1 cellular context compared by ENCODE assay signal in the genomic region with DNA sequence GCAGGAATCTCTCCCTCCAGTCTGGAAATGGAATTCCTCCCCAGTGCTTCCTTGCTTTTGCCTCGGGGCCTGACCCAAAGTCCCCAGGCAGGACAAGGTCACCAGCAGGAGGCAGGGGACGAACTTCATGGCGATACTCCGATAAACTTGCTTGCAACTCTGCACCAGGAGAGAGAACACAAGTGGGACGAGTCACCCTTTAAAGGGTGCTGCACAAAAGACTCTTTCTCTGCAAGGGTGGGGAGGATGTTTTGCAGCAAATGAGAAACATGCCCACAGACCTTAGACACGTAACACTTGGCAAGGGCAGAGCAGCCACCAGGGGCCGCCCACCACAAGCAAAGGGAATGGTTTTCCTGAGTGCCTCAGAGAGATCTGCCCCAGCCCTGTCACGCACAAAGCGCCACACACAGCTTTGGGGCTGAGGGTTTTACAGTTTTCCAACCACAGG.
A peak's percentile ranks its signal among the peaks of the same experiment; 100 is the strongest.
TF ChIP-seq lines count a peak whose summit lies in the region.

A gene with protein sequence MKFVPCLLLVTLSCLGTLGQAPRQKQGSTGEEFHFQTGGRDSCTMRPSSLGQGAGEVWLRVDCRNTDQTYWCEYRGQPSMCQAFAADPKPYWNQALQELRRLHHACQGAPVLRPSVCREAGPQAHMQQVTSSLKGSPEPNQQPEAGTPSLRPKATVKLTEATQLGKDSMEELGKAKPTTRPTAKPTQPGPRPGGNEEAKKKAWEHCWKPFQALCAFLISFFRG (minus strand): TSS at position 175 of the 451 bp plus-strand sequence. CDS start 46 bp downstream, at position 129.

TF ChIP-seq in HepG2, 621 proteins besides CTCF, POLR2A, EP300 and RAD21 (continued from another document and continues in another):
- TF ChIP-seq, protein P1, sequence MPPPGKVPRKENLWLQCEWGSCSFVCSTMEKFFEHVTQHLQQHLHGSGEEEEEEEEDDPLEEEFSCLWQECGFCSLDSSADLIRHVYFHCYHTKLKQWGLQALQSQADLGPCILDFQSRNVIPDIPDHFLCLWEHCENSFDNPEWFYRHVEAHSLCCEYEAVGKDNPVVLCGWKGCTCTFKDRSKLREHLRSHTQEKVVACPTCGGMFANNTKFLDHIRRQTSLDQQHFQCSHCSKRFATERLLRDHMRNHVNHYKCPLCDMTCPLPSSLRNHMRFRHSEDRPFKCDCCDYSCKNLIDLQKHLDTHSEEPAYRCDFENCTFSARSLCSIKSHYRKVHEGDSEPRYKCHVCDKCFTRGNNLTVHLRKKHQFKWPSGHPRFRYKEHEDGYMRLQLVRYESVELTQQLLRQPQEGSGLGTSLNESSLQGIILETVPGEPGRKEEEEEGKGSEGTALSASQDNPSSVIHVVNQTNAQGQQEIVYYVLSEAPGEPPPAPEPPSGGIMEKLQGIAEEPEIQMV (CRISPR knock-in tag; IDR thresholded peaks at IDR 0.05; ENCODE audit: low read depth), result no peak
- no peak for TF ChIP-seq RNF2 (conservative IDR thresholded peaks at IDR 0.05; ENCODE audit: low read depth)
- no peak for TF ChIP-seq CENPX (CRISPR knock-in tag; IDR thresholded peaks at IDR 0.05)
- no peak for TF ChIP-seq TBX2 (CRISPR knock-in tag; IDR thresholded peaks at IDR 0.05; ENCODE audit: borderline replicate concordance)
- TF ChIP-seq RFX5 (IDR thresholded peaks at IDR 0.05; ENCODE audit: low read depth, low read length), result no peak
- no peak for TF ChIP-seq PAF1 (CRISPR knock-in tag; IDR thresholded peaks at IDR 0.05)
- no peak for TF ChIP-seq CCAR2 (optimal IDR thresholded peaks at IDR 0.05; ENCODE audit: low read depth, low read length)
- TF ChIP-seq HOXA3 (CRISPR knock-in tag; IDR thresholded peaks at IDR 0.05), result 0 out of 2 replicates have a peak, but pooled peaks have one; percentile 7
- no peak for TF ChIP-seq ZNF333 (CRISPR knock-in tag; IDR thresholded peaks at IDR 0.05; ENCODE audit: borderline replicate concordance)
- TF ChIP-seq, protein P2, sequence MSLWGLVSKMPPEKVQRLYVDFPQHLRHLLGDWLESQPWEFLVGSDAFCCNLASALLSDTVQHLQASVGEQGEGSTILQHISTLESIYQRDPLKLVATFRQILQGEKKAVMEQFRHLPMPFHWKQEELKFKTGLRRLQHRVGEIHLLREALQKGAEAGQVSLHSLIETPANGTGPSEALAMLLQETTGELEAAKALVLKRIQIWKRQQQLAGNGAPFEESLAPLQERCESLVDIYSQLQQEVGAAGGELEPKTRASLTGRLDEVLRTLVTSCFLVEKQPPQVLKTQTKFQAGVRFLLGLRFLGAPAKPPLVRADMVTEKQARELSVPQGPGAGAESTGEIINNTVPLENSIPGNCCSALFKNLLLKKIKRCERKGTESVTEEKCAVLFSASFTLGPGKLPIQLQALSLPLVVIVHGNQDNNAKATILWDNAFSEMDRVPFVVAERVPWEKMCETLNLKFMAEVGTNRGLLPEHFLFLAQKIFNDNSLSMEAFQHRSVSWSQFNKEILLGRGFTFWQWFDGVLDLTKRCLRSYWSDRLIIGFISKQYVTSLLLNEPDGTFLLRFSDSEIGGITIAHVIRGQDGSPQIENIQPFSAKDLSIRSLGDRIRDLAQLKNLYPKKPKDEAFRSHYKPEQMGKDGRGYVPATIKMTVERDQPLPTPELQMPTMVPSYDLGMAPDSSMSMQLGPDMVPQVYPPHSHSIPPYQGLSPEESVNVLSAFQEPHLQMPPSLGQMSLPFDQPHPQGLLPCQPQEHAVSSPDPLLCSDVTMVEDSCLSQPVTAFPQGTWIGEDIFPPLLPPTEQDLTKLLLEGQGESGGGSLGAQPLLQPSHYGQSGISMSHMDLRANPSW (CRISPR knock-in tag; IDR thresholded peaks at IDR 0.05; ENCODE audit: borderline replicate concordance), result no peak
- no peak for TF ChIP-seq EED (CRISPR knock-in tag; IDR thresholded peaks at IDR 0.05)
- TF ChIP-seq NFE2L1 (CRISPR knock-in tag; IDR thresholded peaks at IDR 0.05; ENCODE audit: borderline replicate concordance), result no peak
- no peak for TF ChIP-seq MLLT10 (CRISPR knock-in tag; IDR thresholded peaks at IDR 0.05)
- no peak for TF ChIP-seq GFI1 (CRISPR knock-in tag; IDR thresholded peaks at IDR 0.05; ENCODE audit: borderline replicate concordance)
- peak; percentile 33; the same call in 1 of the 2 replicates for TF ChIP-seq SMC3 (IDR thresholded peaks at IDR 0.05; ENCODE audit: low read length)
- no peak for TF ChIP-seq HNRNPL (IDR thresholded peaks at IDR 0.05; ENCODE audit: low read depth, low read length)
- no peak for TF ChIP-seq ZNF615 (CRISPR knock-in tag; IDR thresholded peaks at IDR 0.05; ENCODE audit: borderline replicate concordance)
- TF ChIP-seq, protein P3, sequence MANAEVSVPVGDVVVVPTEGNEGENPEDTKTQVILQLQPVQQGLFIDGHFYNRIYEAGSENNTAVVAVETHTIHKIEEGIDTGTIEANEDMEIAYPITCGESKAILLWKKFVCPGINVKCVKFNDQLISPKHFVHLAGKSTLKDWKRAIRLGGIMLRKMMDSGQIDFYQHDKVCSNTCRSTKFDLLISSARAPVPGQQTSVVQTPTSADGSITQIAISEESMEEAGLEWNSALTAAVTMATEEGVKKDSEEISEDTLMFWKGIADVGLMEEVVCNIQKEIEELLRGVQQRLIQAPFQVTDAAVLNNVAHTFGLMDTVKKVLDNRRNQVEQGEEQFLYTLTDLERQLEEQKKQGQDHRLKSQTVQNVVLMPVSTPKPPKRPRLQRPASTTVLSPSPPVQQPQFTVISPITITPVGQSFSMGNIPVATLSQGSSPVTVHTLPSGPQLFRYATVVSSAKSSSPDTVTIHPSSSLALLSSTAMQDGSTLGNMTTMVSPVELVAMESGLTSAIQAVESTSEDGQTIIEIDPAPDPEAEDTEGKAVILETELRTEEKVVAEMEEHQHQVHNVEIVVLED (CRISPR knock-in tag; IDR thresholded peaks at IDR 0.05; ENCODE audit: borderline replicate concordance), result no peak
- TF ChIP-seq NFYC (CRISPR knock-in tag; IDR thresholded peaks at IDR 0.05), result no peak
- TF ChIP-seq ERF (CRISPR knock-in tag; IDR thresholded peaks at IDR 0.05), result no peak
- TF ChIP-seq KLF16 (CRISPR knock-in tag; IDR thresholded peaks at IDR 0.05), result no peak
- TF ChIP-seq, protein P4, sequence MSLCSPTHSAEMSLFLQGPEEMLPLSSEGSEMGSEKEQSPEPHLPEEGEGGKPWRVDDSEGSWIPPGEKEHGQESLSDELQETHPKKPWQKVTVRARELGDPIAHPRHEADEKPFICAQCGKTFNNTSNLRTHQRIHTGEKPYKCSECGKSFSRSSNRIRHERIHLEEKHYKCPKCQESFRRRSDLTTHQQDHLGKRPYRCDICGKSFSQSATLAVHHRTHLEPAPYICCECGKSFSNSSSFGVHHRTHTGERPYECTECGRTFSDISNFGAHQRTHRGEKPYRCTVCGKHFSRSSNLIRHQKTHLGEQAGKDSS (CRISPR knock-in tag; IDR thresholded peaks at IDR 0.05; ENCODE audit: borderline replicate concordance, low read depth), result no peak
- TF ChIP-seq, protein P5, sequence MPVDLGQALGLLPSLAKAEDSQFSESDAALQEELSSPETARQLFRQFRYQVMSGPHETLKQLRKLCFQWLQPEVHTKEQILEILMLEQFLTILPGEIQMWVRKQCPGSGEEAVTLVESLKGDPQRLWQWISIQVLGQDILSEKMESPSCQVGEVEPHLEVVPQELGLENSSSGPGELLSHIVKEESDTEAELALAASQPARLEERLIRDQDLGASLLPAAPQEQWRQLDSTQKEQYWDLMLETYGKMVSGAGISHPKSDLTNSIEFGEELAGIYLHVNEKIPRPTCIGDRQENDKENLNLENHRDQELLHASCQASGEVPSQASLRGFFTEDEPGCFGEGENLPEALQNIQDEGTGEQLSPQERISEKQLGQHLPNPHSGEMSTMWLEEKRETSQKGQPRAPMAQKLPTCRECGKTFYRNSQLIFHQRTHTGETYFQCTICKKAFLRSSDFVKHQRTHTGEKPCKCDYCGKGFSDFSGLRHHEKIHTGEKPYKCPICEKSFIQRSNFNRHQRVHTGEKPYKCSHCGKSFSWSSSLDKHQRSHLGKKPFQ (CRISPR knock-in tag; IDR thresholded peaks at IDR 0.05; ENCODE audit: insufficient replicate concordance), result no peak
- TF ChIP-seq ISX (CRISPR knock-in tag; conservative IDR thresholded peaks at IDR 0.05), result no peak
- TF ChIP-seq KLF6 (CRISPR knock-in tag; IDR thresholded peaks at IDR 0.05), result no peak
- no peak for TF ChIP-seq SIX1 (CRISPR knock-in tag; IDR thresholded peaks at IDR 0.05; ENCODE audit: borderline replicate concordance)
- TF ChIP-seq POLR2G (IDR thresholded peaks at IDR 0.05; ENCODE audit: low read depth, low read length), result no peak
- no peak for TF ChIP-seq ZNF501 (CRISPR knock-in tag; IDR thresholded peaks at IDR 0.05)
- TF ChIP-seq, protein P6, sequence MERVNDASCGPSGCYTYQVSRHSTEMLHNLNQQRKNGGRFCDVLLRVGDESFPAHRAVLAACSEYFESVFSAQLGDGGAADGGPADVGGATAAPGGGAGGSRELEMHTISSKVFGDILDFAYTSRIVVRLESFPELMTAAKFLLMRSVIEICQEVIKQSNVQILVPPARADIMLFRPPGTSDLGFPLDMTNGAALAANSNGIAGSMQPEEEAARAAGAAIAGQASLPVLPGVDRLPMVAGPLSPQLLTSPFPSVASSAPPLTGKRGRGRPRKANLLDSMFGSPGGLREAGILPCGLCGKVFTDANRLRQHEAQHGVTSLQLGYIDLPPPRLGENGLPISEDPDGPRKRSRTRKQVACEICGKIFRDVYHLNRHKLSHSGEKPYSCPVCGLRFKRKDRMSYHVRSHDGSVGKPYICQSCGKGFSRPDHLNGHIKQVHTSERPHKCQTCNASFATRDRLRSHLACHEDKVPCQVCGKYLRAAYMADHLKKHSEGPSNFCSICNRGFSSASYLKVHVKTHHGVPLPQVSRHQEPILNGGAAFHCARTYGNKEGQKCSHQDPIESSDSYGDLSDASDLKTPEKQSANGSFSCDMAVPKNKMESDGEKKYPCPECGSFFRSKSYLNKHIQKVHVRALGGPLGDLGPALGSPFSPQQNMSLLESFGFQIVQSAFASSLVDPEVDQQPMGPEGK (CRISPR knock-in tag; IDR thresholded peaks at IDR 0.05), result no peak
- TF ChIP-seq, protein P7, sequence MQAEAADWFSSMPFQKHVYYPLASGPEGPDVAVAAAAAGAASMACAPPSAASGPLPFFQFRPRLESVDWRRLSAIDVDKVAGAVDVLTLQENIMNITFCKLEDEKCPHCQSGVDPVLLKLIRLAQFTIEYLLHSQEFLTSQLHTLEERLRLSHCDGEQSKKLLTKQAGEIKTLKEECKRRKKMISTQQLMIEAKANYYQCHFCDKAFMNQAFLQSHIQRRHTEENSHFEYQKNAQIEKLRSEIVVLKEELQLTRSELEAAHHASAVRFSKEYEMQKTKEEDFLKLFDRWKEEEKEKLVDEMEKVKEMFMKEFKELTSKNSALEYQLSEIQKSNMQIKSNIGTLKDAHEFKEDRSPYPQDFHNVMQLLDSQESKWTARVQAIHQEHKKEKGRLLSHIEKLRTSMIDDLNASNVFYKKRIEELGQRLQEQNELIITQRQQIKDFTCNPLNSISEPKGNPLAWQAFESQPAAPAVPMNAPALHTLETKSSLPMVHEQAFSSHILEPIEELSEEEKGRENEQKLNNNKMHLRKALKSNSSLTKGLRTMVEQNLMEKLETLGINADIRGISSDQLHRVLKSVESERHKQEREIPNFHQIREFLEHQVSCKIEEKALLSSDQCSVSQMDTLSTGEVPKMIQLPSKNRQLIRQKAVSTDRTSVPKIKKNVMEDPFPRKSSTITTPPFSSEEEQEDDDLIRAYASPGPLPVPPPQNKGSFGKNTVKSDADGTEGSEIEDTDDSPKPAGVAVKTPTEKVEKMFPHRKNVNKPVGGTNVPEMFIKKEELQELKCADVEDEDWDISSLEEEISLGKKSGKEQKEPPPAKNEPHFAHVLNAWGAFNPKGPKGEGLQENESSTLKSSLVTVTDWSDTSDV (CRISPR knock-in tag; IDR thresholded peaks at IDR 0.05), result 0 out of 2 replicates have a peak, but pooled peaks have one; percentile 39
- TF ChIP-seq, protein P8, sequence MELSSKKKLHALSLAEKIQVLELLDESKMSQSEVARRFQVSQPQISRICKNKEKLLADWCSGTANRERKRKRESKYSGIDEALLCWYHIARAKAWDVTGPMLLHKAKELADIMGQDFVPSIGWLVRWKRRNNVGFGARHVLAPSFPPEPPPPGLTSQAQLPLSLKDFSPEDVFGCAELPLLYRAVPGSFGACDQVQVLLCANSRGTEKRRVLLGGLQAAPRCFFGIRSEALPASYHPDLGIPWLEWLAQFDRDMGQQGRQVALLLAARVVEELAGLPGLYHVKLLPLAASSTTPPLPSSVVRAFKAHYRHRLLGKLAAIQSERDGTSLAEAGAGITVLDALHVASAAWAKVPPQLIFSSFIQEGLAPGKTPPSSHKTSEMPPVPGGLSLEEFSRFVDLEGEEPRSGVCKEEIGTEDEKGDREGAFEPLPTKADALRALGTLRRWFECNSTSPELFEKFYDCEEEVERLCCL (CRISPR knock-in tag; IDR thresholded peaks at IDR 0.05; ENCODE audit: borderline replicate concordance), result no peak
- TF ChIP-seq BORCS8-MEF2B (CRISPR knock-in tag; IDR thresholded peaks at IDR 0.05), result 0 out of 2 replicates have a peak, but pooled peaks have one; percentile 33
- TF ChIP-seq SPEN (CRISPR knock-in tag; IDR thresholded peaks at IDR 0.05; ENCODE audit: low read depth), result no peak
- no peak for TF ChIP-seq SAFB2 (CRISPR knock-in tag; IDR thresholded peaks at IDR 0.05; ENCODE audit: borderline replicate concordance, low read depth)
- no peak for TF ChIP-seq MYNN (CRISPR knock-in tag; IDR thresholded peaks at IDR 0.05; ENCODE audit: low read depth)
- TF ChIP-seq ZNF331 (CRISPR knock-in tag; IDR thresholded peaks at IDR 0.05), result peak; percentile 20; the same call in 1 of the 2 replicates
- no peak for TF ChIP-seq BHLHE40 (IDR thresholded peaks at IDR 0.05; ENCODE audit: low read length)
- TF ChIP-seq CCDC6 (CRISPR knock-in tag; IDR thresholded peaks at IDR 0.05), result no peak
- no peak for TF ChIP-seq NAIF1 (CRISPR knock-in tag; IDR thresholded peaks at IDR 0.05; ENCODE audit: borderline replicate concordance)
- TF ChIP-seq, protein P9, sequence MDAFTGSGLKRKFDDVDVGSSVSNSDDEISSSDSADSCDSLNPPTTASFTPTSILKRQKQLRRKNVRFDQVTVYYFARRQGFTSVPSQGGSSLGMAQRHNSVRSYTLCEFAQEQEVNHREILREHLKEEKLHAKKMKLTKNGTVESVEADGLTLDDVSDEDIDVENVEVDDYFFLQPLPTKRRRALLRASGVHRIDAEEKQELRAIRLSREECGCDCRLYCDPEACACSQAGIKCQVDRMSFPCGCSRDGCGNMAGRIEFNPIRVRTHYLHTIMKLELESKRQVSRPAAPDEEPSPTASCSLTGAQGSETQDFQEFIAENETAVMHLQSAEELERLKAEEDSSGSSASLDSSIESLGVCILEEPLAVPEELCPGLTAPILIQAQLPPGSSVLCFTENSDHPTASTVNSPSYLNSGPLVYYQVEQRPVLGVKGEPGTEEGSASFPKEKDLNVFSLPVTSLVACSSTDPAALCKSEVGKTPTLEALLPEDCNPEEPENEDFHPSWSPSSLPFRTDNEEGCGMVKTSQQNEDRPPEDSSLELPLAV (CRISPR knock-in tag; conservative IDR thresholded peaks at IDR 0.05; ENCODE audit: low read depth), result no peak
- TF ChIP-seq NR2F6 (IDR thresholded peaks at IDR 0.05), result no peak
- TF ChIP-seq NR2F6 (CRISPR knock-in tag; IDR thresholded peaks at IDR 0.05), result no peak
- no peak for TF ChIP-seq MBD4 (IDR thresholded peaks at IDR 0.05; ENCODE audit: borderline replicate concordance, low read length)
- no peak for TF ChIP-seq KDM5A (IDR thresholded peaks at IDR 0.05; ENCODE audit: borderline replicate concordance, low read length)
- no peak for TF ChIP-seq MXI1 (IDR thresholded peaks at IDR 0.05; ENCODE audit: borderline replicate concordance, low read depth, low read length)
